In the genomic region with DNA sequence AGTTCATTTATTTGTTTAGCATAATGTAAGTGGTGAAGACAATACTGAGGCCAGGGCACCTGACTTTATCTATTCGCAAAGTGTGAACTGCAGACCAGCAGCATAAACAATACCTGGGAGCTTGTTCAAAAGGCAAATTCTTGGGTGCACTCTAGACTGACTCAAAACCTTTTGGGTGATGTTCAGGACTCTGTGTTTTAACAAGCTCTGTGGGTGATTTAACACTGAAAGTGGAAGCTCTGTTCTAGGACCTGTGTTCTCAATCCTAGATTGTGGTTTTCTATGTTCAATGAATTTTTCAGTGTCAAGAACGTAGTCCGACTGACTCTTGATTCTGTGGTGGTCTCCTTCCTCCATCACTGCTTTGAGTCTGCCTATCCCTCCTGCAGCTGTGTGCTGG, we compare ENCODE assay signal across 32 cellular contexts.
"Had no signal": no experiment of that assay in that cellular context is flagged by ENCODE, and none has a peak within 500 bp of the region (broad histone marks: within the 10 kb centered on the region; RNA-seq: fewer than 3 reads in every experiment).

No MANE protein-coding gene starts in this region.

- DNase-seq: activated CD4-positive, alpha-beta memory T cell treated with anti-CD3 and anti-CD28 coated beads for 36 hours; activated CD4-positive, alpha-beta T cell treated with anti-CD3 and anti-CD28 coated beads for 36 hours; activated CD4-positive, alpha-beta T cell treated with anti-CD3 and anti-CD28 coated beads, Interleukin-2, amount 10 ng/mL, durations not matched to agents 24 days and 14 days; activated CD4-positive, CD25-positive, alpha-beta regulatory T cell; activated CD4-positive, CD25-positive, alpha-beta regulatory T cell treated with anti-CD3 and anti-CD28 coated beads, Interleukin-2, amount 50 U/mL, for 72 hours; activated CD8-positive, alpha-beta memory T cell treated with anti-CD3 and anti-CD28 coated beads, Interleukin-2, amount 10 ng/mL, durations not matched to agents 7 days and 5 days; activated CD8-positive, alpha-beta memory T cell treated with anti-CD3 and anti-CD28 coated beads, Interleukin-2, amount 50 U/mL, for 4 hours; activated CD8-positive, alpha-beta T cell treated with anti-CD3 and anti-CD28 coated beads, Interleukin-2, amount 10 ng/mL, durations not matched to agents 7 days and 5 days; activated effector memory CD4-positive, alpha-beta T cell treated with anti-CD3 and anti-CD28 coated beads, Interleukin-2, amount 50 U/mL, for 16 hours; activated naive CD4-positive, alpha-beta T cell treated with anti-CD3 and anti-CD28 coated beads for 36 hours; activated naive CD8-positive, alpha-beta T cell treated with anti-CD3 and anti-CD28 coated beads, Interleukin-2, amount 10 ng/mL, durations not matched to agents 7 days and 5 days; activated T-cell treated with anti-CD3 and anti-CD28 coated beads, Interleukin-2, amount 50 U/mL, for 1 hour; activated T-cell treated with anti-CD3 and anti-CD28 coated beads, Interleukin-2, amount 50 U/mL, for 48 hours; central memory CD4-positive, alpha-beta T cell; cerebellar nuclear complex; colonic mucosa; effector memory CD4-positive, alpha-beta T cell; endodermal cell; foreskin fibroblast; head of caudate nucleus; T-helper 17 cell; T1000 had no signal

- H3K9me3 ChIP-seq: ascending aorta, breast epithelium, colonic mucosa had no signal

- H3K36me3 Mint-ChIP-seq: activated CD4-positive, alpha-beta memory T cell treated with anti-CD3 and anti-CD28 coated beads for 36 hours; activated CD8-positive, alpha-beta memory T cell treated with anti-CD3 and anti-CD28 coated beads, Interleukin-2, amount 10 ng/mL, durations not matched to agents 7 days and 5 days; activated naive CD4-positive, alpha-beta T cell treated with anti-CD3 and anti-CD28 coated beads, Interleukin-2, amount 50 U/mL, for 24 hours; activated naive CD8-positive, alpha-beta T cell treated with anti-CD3 and anti-CD28 coated beads, Interleukin-2, amount 10 ng/mL, durations not matched to agents 7 days and 5 days; brain had no signal

- H3K4me3 ChIP-seq: ascending aorta, breast epithelium, cardiac muscle cell, colonic mucosa had no signal

- H3K27me3 ChIP-seq: ascending aorta, breast epithelium, cardiac muscle cell, colonic mucosa had no signal

- ATAC-seq: activated CD4-positive, alpha-beta T cell treated with anti-CD3 and anti-CD28 coated beads for 36 hours; activated CD8-positive, alpha-beta memory T cell treated with anti-CD3 and anti-CD28 coated beads, Interleukin-2, amount 10 ng/mL, durations not matched to agents 7 days and 5 days; activated CD8-positive, alpha-beta T cell treated with anti-CD3 and anti-CD28 coated beads, Interleukin-2, amount 10 ng/mL, durations not matched to agents 7 days and 5 days; esophagus mucosa; T-helper 17 cell had no signal

- H3K4me3 Mint-ChIP-seq: activated CD4-positive, alpha-beta memory T cell treated with anti-CD3 and anti-CD28 coated beads for 36 hours; activated CD4-positive, alpha-beta T cell treated with anti-CD3 and anti-CD28 coated beads for 36 hours; activated CD4-positive, alpha-beta T cell treated with anti-CD3 and anti-CD28 coated beads, Interleukin-2, amount 10 ng/mL, durations not matched to agents 24 days and 14 days; activated CD8-positive, alpha-beta memory T cell treated with anti-CD3 and anti-CD28 coated beads, Interleukin-2, amount 10 ng/mL, durations not matched to agents 7 days and 5 days; activated CD8-positive, alpha-beta T cell treated with anti-CD3 and anti-CD28 coated beads, Interleukin-2, amount 10 ng/mL, durations not matched to agents 7 days and 5 days; activated naive CD4-positive, alpha-beta T cell treated with anti-CD3 and anti-CD28 coated beads for 36 hours; activated naive CD4-positive, alpha-beta T cell treated with anti-CD3 and anti-CD28 coated beads, Interleukin-2, amount 50 U/mL, for 24 hours; activated naive CD8-positive, alpha-beta T cell treated with anti-CD3 and anti-CD28 coated beads, Interleukin-2, amount 10 ng/mL, durations not matched to agents 7 days and 5 days; activated T-helper 1 cell treated with anti-CD3 and anti-CD28 coated beads, Interleukin-12 subunit alpha, Interleukin-12 subunit beta, Interleukin-2, Interleukin-4 antibody, amounts not matched to agents 30 ng/mL and 10 ng/mL and 1 ng/mL, durations not matched to agents 14 hours and 24 hours and 36 hours; brain; endodermal cell; T-helper 17 cell; T-helper 2 cell treated with Interferon-gamma antibody and Interleukin-4, amounts not matched to agents 5 μg/mL and 100 μg/mL, for 36 hours had no signal

- H3K4me1 ChIP-seq: breast epithelium, colonic mucosa had no signal

- H3K27ac Mint-ChIP-seq: activated CD4-positive, alpha-beta memory T cell treated with anti-CD3 and anti-CD28 coated beads for 36 hours; activated CD4-positive, alpha-beta T cell treated with anti-CD3 and anti-CD28 coated beads for 36 hours; activated CD4-positive, alpha-beta T cell treated with anti-CD3 and anti-CD28 coated beads, Interleukin-2, amount 10 ng/mL, durations not matched to agents 24 days and 14 days; activated CD8-positive, alpha-beta memory T cell treated with anti-CD3 and anti-CD28 coated beads, Interleukin-2, amount 10 ng/mL, durations not matched to agents 7 days and 5 days; activated CD8-positive, alpha-beta T cell treated with anti-CD3 and anti-CD28 coated beads, Interleukin-2, amount 10 ng/mL, durations not matched to agents 7 days and 5 days; activated naive CD4-positive, alpha-beta T cell treated with anti-CD3 and anti-CD28 coated beads for 36 hours; activated naive CD4-positive, alpha-beta T cell treated with anti-CD3 and anti-CD28 coated beads, Interleukin-2, amount 50 U/mL, for 24 hours; activated naive CD8-positive, alpha-beta T cell treated with anti-CD3 and anti-CD28 coated beads, Interleukin-2, amount 10 ng/mL, durations not matched to agents 7 days and 5 days; activated T-helper 1 cell treated with anti-CD3 and anti-CD28 coated beads, Interleukin-12 subunit alpha, Interleukin-12 subunit beta, Interleukin-2, Interleukin-4 antibody, amounts not matched to agents 30 ng/mL and 10 ng/mL and 1 ng/mL, durations not matched to agents 14 hours and 24 hours and 36 hours; activated T-helper 2 cell treated with anti-CD3 and anti-CD28 coated beads, Interferon-gamma antibody, Interleukin-2, Interleukin-4, amounts not matched to agents 10 μg/mL and 5 μg/mL and 100 μg/mL, durations not matched to agents 14 hours and 24 hours and 36 hours; brain; endodermal cell; T-helper 17 cell; T-helper 2 cell treated with Interferon-gamma antibody and Interleukin-4, amounts not matched to agents 5 μg/mL and 100 μg/mL, for 36 hours had no signal

- H3K9me3 Mint-ChIP-seq: activated CD4-positive, alpha-beta T cell treated with anti-CD3 and anti-CD28 coated beads, Interleukin-2, amount 10 ng/mL, durations not matched to agents 24 days and 14 days; activated T-helper 1 cell treated with anti-CD3 and anti-CD28 coated beads, Interleukin-12 subunit alpha, Interleukin-12 subunit beta, Interleukin-2, Interleukin-4 antibody, amounts not matched to agents 30 ng/mL and 10 ng/mL and 1 ng/mL, durations not matched to agents 14 hours and 24 hours and 36 hours; activated T-helper 2 cell treated with anti-CD3 and anti-CD28 coated beads, Interferon-gamma antibody, Interleukin-2, Interleukin-4, amounts not matched to agents 10 μg/mL and 5 μg/mL and 100 μg/mL, durations not matched to agents 14 hours and 24 hours and 36 hours had no signal

- FAIRE-seq: frontal cortex had no signal

- H3K27ac ChIP-seq: ascending aorta, breast epithelium, cardiac muscle cell, colonic mucosa had no signal

- H3K36me3 ChIP-seq: ascending aorta, breast epithelium, cardiac muscle cell, colonic mucosa had no signal
